In the genomic region with DNA sequence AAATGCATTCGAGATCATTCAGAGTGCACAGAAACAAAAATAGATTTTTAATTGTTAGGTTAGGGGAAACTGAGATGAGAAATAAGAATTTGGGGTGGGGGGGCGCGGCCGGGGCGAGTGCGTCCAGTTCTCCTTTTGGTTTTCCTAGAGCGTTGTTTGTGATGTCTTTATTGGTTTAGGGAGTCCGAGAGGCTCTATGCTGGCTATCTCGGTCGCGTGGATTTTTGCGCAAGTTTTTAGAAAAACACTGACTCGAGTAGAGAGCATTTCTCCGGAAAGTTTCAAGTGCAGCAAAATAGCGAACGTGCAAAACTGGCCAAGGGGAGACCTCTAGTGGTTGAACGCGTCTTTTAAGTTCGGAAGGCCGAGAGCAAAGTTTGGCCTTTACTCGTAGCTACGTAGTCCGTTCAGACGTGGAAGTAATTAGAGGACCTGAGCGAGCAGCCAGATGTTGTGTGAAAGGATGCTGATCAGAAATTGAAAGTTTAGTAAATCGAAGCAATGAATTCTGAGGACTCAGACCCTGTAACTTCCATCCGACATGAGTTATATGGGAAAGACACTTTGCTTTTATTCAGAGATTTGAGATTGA, we compare ENCODE assay signal across 8 cellular contexts. TPM values are rescaled to one million over a fixed set of nuclear protein-coding genes. Genes with fewer than 3 reads are reported as not detected.
DNase-seq lines count a peak whose midpoint lies in the region; ATAC-seq and TF ChIP-seq lines count a peak whose summit lies in the region.

No MANE protein-coding gene starts in this region.

- peaks cover 8% of the 10 kb centered on the region for H3K4me1 Mint-ChIP-seq in CD14-positive monocyte
- H3K4me1 Mint-ChIP-seq in activated CD8-positive, alpha-beta T cell treated with anti-CD3 and anti-CD28 coated beads, Interleukin-2, amount 10 ng/mL, durations not matched to agents 7 days and 5 days (ENCODE audit: low read depth) = peaks cover 48% of the 10 kb centered on the region
- peaks cover 7 to 30% of the 10 kb centered on the region in 2 donors for H3K4me1 Mint-ChIP-seq in effector memory CD8-positive, alpha-beta T cell (ENCODE audit: low read depth in 2 of 2)

- TF ChIP-seq CTCF in CD14-positive monocyte (IDR thresholded peaks at IDR 0.05) = peak; percentile 77

- peaks cover 24 to 28% of the 10 kb centered on the region in 2 donors for H3K36me3 Mint-ChIP-seq in CD14-positive monocyte
- H3K36me3 Mint-ChIP-seq in activated CD8-positive, alpha-beta T cell treated with anti-CD3 and anti-CD28 coated beads, Interleukin-2, amount 10 ng/mL, durations not matched to agents 7 days and 5 days (ENCODE audit: low read depth) = peaks cover 41% of the 10 kb centered on the region
- H3K36me3 Mint-ChIP-seq in effector memory CD8-positive, alpha-beta T cell (ENCODE audit: insufficient read depth) = peaks cover 21% of the 10 kb centered on the region

- ATAC-seq in GM19328 (IDR thresholded peaks at IDR 0.05; ENCODE audit: unreplicated experiment) (peak; percentile 49), HG03460 (IDR thresholded peaks at IDR 0.05; ENCODE audit: unreplicated experiment) (peak; percentile 66)
- ATAC-seq in activated CD8-positive, alpha-beta T cell treated with anti-CD3 and anti-CD28 coated beads, Interleukin-2, amount 10 ng/mL, durations not matched to agents 7 days and 5 days = peak; percentile 62
- peak; percentile 63 for ATAC-seq in effector memory CD8-positive, alpha-beta T cell (replicated peaks)

- CTCF ChIA-PET in activated CD8-positive, alpha-beta T cell treated with anti-CD3 and anti-CD28 coated beads, Interleukin-2, amount 10 ng/mL, durations not matched to agents 7 days and 5 days (lab: Charles Lee) = interaction anchor here (0.6 to 2.5 kb wide), 56 partner anchors 9 to 670 kb away, joined by 3 to 23 read pairs (median 4); a partner anchor contains a TSS

- DNase-seq in CD14-positive monocyte (ENCODE audit: low spot score) (peak; percentile 73), NCI-H774 (lab: John Stamatoyannopoulos, UW) (peak; percentile 80), medulla oblongata (ENCODE audit: extremely low spot score) (peak; percentile 96)
- peak; percentile 91 for DNase-seq in activated CD8-positive, alpha-beta T cell treated with anti-CD3 and anti-CD28 coated beads, Interleukin-2, amount 10 ng/mL, durations not matched to agents 7 days and 5 days
- DNase-seq in effector memory CD8-positive, alpha-beta T cell = peak; percentile 79 to 82 (median 80)
- DNase-seq in stimulated activated CD4-positive, alpha-beta T cell treated with anti-CD3 and anti-CD28 coated beads, TNF-alpha, amount 100 ng/mL, for 48 hours (ENCODE audit: low read depth in 3 of 3) = peak in 2 of 3 donors; percentile 58 to 68

- intact Hi-C loops in CD14-positive monocyte (cut with micrococcal nuclease) = loop anchor here (5.0 to 10.0 kb wide), 3 partner anchors 129 to 424 kb away; no protein-coding TSS in a partner anchor

- H3K9me3 Mint-ChIP-seq in CD14-positive monocyte = peaks cover 0 to 2% (median 0%) of the 10 kb centered on the region in 7 donors
- H3K9me3 Mint-ChIP-seq in activated CD8-positive, alpha-beta T cell treated with anti-CD3 and anti-CD28 coated beads, Interleukin-2, amount 10 ng/mL, durations not matched to agents 7 days and 5 days (ENCODE audit: insufficient read depth) = no peaks in the 10 kb centered on the region
- no peaks in the 10 kb centered on the region for H3K9me3 Mint-ChIP-seq in effector memory CD8-positive, alpha-beta T cell

- peak overlapping the region; percentile 76 to 91 (median 87) for H3K27ac Mint-ChIP-seq in CD14-positive monocyte
- H3K27ac Mint-ChIP-seq in activated CD8-positive, alpha-beta T cell treated with anti-CD3 and anti-CD28 coated beads, Interleukin-2, amount 10 ng/mL, durations not matched to agents 7 days and 5 days = peak overlapping the region; percentile 98
- H3K27ac Mint-ChIP-seq in effector memory CD8-positive, alpha-beta T cell = peak overlapping the region; percentile 91 to 95

- POLR2A ChIA-PET in activated CD8-positive, alpha-beta T cell treated with anti-CD3 and anti-CD28 coated beads, Interleukin-2, amount 10 ng/mL, durations not matched to agents 7 days and 5 days (lab: Charles Lee) = interaction anchor here (1.1 kb wide), 1 partner anchor 13 kb away, joined by 4 read pairs; no protein-coding TSS in a partner anchor

- H3K4me3 Mint-ChIP-seq in CD14-positive monocyte = peak overlapping the region; percentile 90 to 92
- peak overlapping the region; percentile 96 for H3K4me3 Mint-ChIP-seq in activated CD8-positive, alpha-beta T cell treated with anti-CD3 and anti-CD28 coated beads, Interleukin-2, amount 10 ng/mL, durations not matched to agents 7 days and 5 days
- H3K4me3 Mint-ChIP-seq in effector memory CD8-positive, alpha-beta T cell = peak overlapping the region; percentile 91 to 98

- H3K27me3 Mint-ChIP-seq in CD14-positive monocyte (ENCODE audit: low read depth in 3 of 3) = peaks cover 0 to 2% (median 0%) of the 10 kb centered on the region in 3 donors
- H3K27me3 Mint-ChIP-seq in activated CD8-positive, alpha-beta T cell treated with anti-CD3 and anti-CD28 coated beads, Interleukin-2, amount 10 ng/mL, durations not matched to agents 7 days and 5 days (ENCODE audit: low read depth) = no peaks in the 10 kb centered on the region
- no peaks in the 10 kb centered on the region for H3K27me3 Mint-ChIP-seq in effector memory CD8-positive, alpha-beta T cell

RNA-seq across cellular contexts. Expression of a gene that starts 2.6 kb away (rescaled TPM):
- 1 to 10 TPM; 2.1 to 3.7 TPM for polyA plus RNA-seq in CD14-positive monocyte
- 10 to 100 TPM; 31.7 to 34.0 TPM for total RNA-seq in activated CD8-positive, alpha-beta T cell treated with anti-CD3 and anti-CD28 coated beads, Interleukin-2, amount 10 ng/mL, durations not matched to agents 7 days and 5 days

Comparison
In these comparisons a context has a peak if more than half of its experiments do, and no peak if none do; other contexts are left out.
1. Peak in every context shown above with its lines: DNase-seq and ATAC-seq.